Comparison of ENCODE assay signal across 1 cellular context in the genomic region with DNA sequence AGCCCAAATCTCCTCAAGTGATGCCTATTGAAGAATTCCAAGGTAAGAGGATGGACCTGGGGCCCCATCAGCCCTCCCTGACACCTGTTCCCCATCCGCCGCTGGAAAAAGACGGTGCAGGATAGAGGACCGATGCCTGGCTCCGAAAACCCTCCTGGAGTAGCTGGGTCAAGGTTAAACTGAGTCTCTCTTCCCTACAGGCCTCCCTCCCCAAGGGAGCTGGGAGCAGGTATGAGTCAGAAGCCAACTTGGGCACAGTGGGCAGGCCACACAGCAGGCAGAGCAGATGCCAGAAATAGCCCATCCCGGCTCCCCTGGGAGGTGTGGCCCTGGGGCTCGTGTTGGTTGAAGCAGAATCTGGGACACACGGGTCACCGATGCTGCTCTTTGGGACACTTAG.
TF ChIP-seq lines count a peak whose summit lies in the region.

No MANE protein-coding gene starts in this region.

TF ChIP-seq in HCT116, 20 proteins besides CTCF, POLR2A, EP300 and RAD21:
- TF ChIP-seq EZH2phosphoT487 (IDR thresholded peaks at IDR 0.05; ENCODE audit: borderline replicate concordance) (no peak), SRF (IDR thresholded peaks at IDR 0.05; ENCODE audit: low read depth) (no peak), MAX (IDR thresholded peaks at IDR 0.05) (no peak), ZNF274 (IDR thresholded peaks at IDR 0.05; ENCODE audit: low read depth, low read length) (no peak), ELF1 (IDR thresholded peaks at IDR 0.05; ENCODE audit: borderline replicate concordance, low read depth) (no peak), EGR1 (IDR thresholded peaks at IDR 0.05; ENCODE audit: low read depth) (no peak), ZFX (IDR thresholded peaks at IDR 0.05) (no peak), SIN3A (IDR thresholded peaks at IDR 0.05; ENCODE audit: low read depth) (no peak), SP1 (IDR thresholded peaks at IDR 0.05; ENCODE audit: low read depth) (no peak), POLR2AphosphoS5 (IDR thresholded peaks at IDR 0.05; ENCODE audit: low read depth, low read length) (no peak), REST (IDR thresholded peaks at IDR 0.05; ENCODE audit: low read depth) (no peak), ZBTB33 (IDR thresholded peaks at IDR 0.05; ENCODE audit: extremely low read depth, insufficient replicate concordance, low read length) (no peak)
